8 cellular contexts compared by ENCODE assay signal in the genomic region with DNA sequence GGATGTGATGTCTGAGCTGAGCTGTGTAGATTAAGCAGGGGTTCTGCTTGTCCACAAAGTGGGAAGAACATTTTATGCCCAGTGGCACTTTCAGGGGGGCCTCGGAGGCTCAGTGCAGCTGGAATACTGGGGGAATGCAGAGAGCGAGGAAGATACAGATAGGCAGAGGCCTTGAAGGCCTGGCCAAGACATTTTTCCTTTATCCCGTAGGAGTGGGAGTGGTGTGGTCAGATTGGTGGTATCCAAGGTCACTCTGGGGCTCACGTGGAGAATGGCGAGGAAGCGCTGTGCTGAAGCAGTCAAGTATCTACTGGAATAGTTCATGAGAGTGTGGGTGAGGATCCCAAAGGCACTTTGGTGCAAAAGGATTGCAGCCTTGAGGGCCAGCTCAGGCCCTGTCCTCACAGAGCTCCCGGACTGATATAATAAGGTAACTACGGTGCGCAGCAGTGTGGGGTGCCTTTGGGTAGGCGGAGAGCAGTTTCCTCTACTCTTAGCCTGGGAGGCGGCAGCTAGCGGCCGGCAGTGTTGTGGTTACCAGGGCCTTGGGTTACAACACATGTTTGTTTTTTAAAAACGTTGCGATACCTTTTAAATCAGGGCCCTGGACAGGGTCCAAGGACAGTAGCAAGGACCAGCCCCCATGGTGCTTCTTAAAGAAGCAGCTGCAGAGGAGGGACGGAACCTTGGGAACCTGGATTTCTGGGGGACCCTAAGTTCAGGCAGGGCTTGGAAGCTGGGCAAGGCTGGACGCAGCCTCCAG. TPM values are rescaled to one million over a fixed set of nuclear protein-coding genes. Genes with fewer than 3 reads are reported as not detected.
DNase-seq lines count a peak whose midpoint lies in the region; ATAC-seq, FAIRE-seq and TF ChIP-seq lines count a peak whose summit lies in the region.

No MANE protein-coding gene starts in this region.

- H3K4me3 ChIP-seq in mammary epithelial cell (replicated peaks in 1 of 3; ENCODE audit: insufficient read depth in 1 of 3, low read depth in 2 of 3, low read length in 3 of 3), result no peak overlapping the region
- H3K4me3 ChIP-seq in neutrophil (ENCODE audit: low read depth in 1 of 2, low read length in 1 of 2), result peak overlapping the region; percentile 21 to 51

- no peak for TF ChIP-seq CTCF in mammary epithelial cell (conservative IDR thresholded peaks at IDR 0.05 in 1 of 2, IDR thresholded peaks at IDR 0.05 in 1 of 2; ENCODE audit: extremely low read depth in 1 of 2, insufficient read depth in 1 of 2, low read depth in 1 of 2, low read length in 2 of 2)
- peak; percentile 39 for TF ChIP-seq CTCF in neutrophil (IDR thresholded peaks at IDR 0.05)

- peak; percentile 64 for ATAC-seq in GM21423 (IDR thresholded peaks at IDR 0.05; ENCODE audit: unreplicated experiment)

- intact Hi-C loops in mammary epithelial cell (cut with micrococcal nuclease), result loop anchor here (5.0 kb wide), 2 partner anchors 57 to 83 kb away; no protein-coding TSS in a partner anchor

- H3K4me1 ChIP-seq in mammary epithelial cell (ENCODE audit: insufficient read depth, low read length) (no peaks in the 10 kb centered on the region), neutrophil (ENCODE audit: control insufficient read depth in 1 of 2, insufficient read depth in 1 of 2, low read depth in 1 of 2, low read length in 1 of 2) (peaks cover 26 to 30% of the 10 kb centered on the region in 2 experiments)

- CTCF ChIA-PET in mammary epithelial cell (lab: Charles Lee; ENCODE audit: low non-redundant PET), result no interaction called here

- no peaks in the 10 kb centered on the region for H4K20me1 ChIP-seq in mammary epithelial cell (ENCODE audit: insufficient read depth, low read length)

- no peak overlapping the region for H3K4me2 ChIP-seq in mammary epithelial cell (ENCODE audit: insufficient read depth, low read depth, low read length)

- BruUV-seq in mammary epithelial cell (replicated peaks; lab: Mats Ljungman, UMichigan), result no TSS peak

- in situ Hi-C loops in mammary epithelial cell (cut with MboI; ENCODE audit: low sequenced_read_pairs in 2 of 2), result no loop called here

- no peaks in the 10 kb centered on the region for H3K36me3 ChIP-seq in mammary epithelial cell (ENCODE audit: insufficient read depth, low read length)
- H3K36me3 ChIP-seq in neutrophil, result no peaks in the 10 kb centered on the region

- 36% methylated on average over 15 of the region's 17 CpGs for WGBS in mammary epithelial cell (ENCODE audit: low coverage, missing lambda C conversion rate)

- no peak overlapping the region for H3K27ac ChIP-seq in mammary epithelial cell (ENCODE audit: insufficient read depth, low read depth, low read length)
- H3K27ac ChIP-seq in neutrophil, result peak overlapping the region; percentile 95

- H3K79me2 ChIP-seq in mammary epithelial cell (ENCODE audit: insufficient read depth, low read length), result no peaks in the 10 kb centered on the region

- dilution Hi-C loops in mammary epithelial cell (cut with HindIII; ENCODE audit: low sequenced_read_pairs), result loop anchor here (5.0 kb wide), 1 partner anchor 82 kb away; no protein-coding TSS in a partner anchor

- no peak overlapping the region for H3K9ac ChIP-seq in mammary epithelial cell (ENCODE audit: insufficient read depth, low read length)

- no peak for TF ChIP-seq POLR2A in GM12891 (IDR thresholded peaks at IDR 0.05; ENCODE audit: low read depth, low read length)

- H3K27me3 ChIP-seq in mammary epithelial cell (ENCODE audit: insufficient read depth, low read length) (peaks cover 2% of the 10 kb centered on the region), neutrophil (peaks cover 6% of the 10 kb centered on the region)

- H3K9me3 ChIP-seq in mammary epithelial cell (replicated peaks; ENCODE audit: insufficient read depth, low read length), result no peaks in the 10 kb centered on the region
- H3K9me3 ChIP-seq in neutrophil, result no peaks in the 10 kb centered on the region

- DNase-seq in GM12891 (ENCODE audit: insufficient read length, low spot score), result peak; percentile 53
- peak; percentile 75 for DNase-seq in HuH-7 (ENCODE audit: low spot score)
- peak; percentile 42 for DNase-seq in mammary epithelial cell
- DNase-seq in NCI-H1092 treated with DMSO at 0.1 percent for 48 hours (lab: John Stamatoyannopoulos, UW), result no peak
- no peak for DNase-seq in HK-2 (ENCODE audit: unreplicated experiment)
- DNase-seq in activated CD4-positive, CD25-positive, alpha-beta regulatory T cell treated with anti-CD3 and anti-CD28 coated beads, Interleukin-2, amount 50 U/mL, for 72 hours, result no peak

- peak overlapping the region; percentile 16 for H2AFZ ChIP-seq in mammary epithelial cell (ENCODE audit: low read depth, low read length)

- peak; percentile 94 for FAIRE-seq in GM12891 (lab: Jason Lieb, UNC)

TF ChIP-seq in GM12891, 5 proteins besides CTCF, POLR2A, EP300 and RAD21:
- TF ChIP-seq POLR2AphosphoS5 (IDR thresholded peaks at IDR 0.05; ENCODE audit: low read depth, low read length) (no peak), SPI1 (IDR thresholded peaks at IDR 0.05; ENCODE audit: low read depth, low read length) (no peak), TAF1 (IDR thresholded peaks at IDR 0.05; ENCODE audit: low read depth, low read length) (peak; percentile 45; the same call in 1 of the 2 replicates), POU2F2 (IDR thresholded peaks at IDR 0.05; ENCODE audit: low read depth, low read length) (peak; percentile 61; the same call in 1 of the 2 replicates), PAX5 (IDR thresholded peaks at IDR 0.05; ENCODE audit: insufficient read depth, low read length, severe bottlenecking) (no peak)

RNA-seq across cellular contexts. Expression of a gene that starts 10.8 kb away (rescaled TPM):
- polyA plus RNA-seq in GM12891 (2012; ENCODE audit: low read depth, missing spikeins), result 37.1 TPM
- total RNA-seq in mammary epithelial cell, result 1 to 10 TPM in 1 of 2 donors, under 1 TPM in 1; 0.17 to 1.3 TPM
- 2.2 TPM for polyA plus RNA-seq in mammary epithelial cell
- 0.16 TPM for polyA minus RNA-seq in mammary epithelial cell

RNA-seq across cellular contexts. Expression of a gene that starts 18.3 kb away (rescaled TPM):
- polyA plus RNA-seq in GM12891 (2012; ENCODE audit: low read depth, missing spikeins), result 67.3 TPM
- total RNA-seq in mammary epithelial cell, result 100 to 1,000 TPM; 114 to 138 TPM
- 88.4 TPM for polyA plus RNA-seq in mammary epithelial cell
- polyA minus RNA-seq in mammary epithelial cell, result 238 TPM

Comparison
In these comparisons a context has a peak if more than half of its experiments do, and no peak if none do; other contexts are left out.
1. DNase-seq: peak in GM12891 (single experiment), HuH-7 (single experiment) and mammary epithelial cell (single experiment); none in NCI-H1092 treated with DMSO at 0.1 percent for 48 hours (single experiment), HK-2 (single experiment) and activated CD4-positive, CD25-positive, alpha-beta regulatory T cell treated with anti-CD3 and anti-CD28 coated beads, Interleukin-2, amount 50 U/mL, for 72 hours (single experiment).
2. H3K4me3 ChIP-seq: peak in neutrophil (2 of 2); none in mammary epithelial cell (0 of 3).